ENCODE assay signal across 30 cellular contexts in genomic region chr7:84070770-84071169, GRCh38.
"Had no signal": no experiment of that assay in that cellular context is flagged by ENCODE, and none has a peak within 500 bp of the region (broad histone marks: within the 10 kb centered on the region; RNA-seq: fewer than 3 reads in every experiment).

No MANE protein-coding gene starts in this region.

- H3K36me3 Mint-ChIP-seq: activated naive CD4-positive, alpha-beta T cell treated with anti-CD3 and anti-CD28 coated beads, Interleukin-2, amount 50 U/mL, for 72 hours; natural killer cell; stimulated activated effector memory CD8-positive, alpha-beta T cell treated with anti-CD3 and anti-CD28 coated beads, Interleukin-12 subunit alpha, Interleukin-12 subunit beta, amount 100 ng/mL, for 72 hours had no signal

- H3K27me3 Mint-ChIP-seq: dendritic cell treated with granulocyte-macrophage colony-stimulating factor and Interleukin-4, amounts not matched to agents 40 ng/mL and 50 ng/mL, for 4 days; stimulated activated naive CD8-positive, alpha-beta T cell treated with anti-CD3 and anti-CD28 coated beads, Interleukin-15, Interleukin-2, amounts not matched to agents 100 ng/mL and 50 ng/mL, for 24 hours had no signal

- H3K27ac ChIP-seq: breast epithelium, epithelial cell of prostate, esophagus squamous epithelium, gastroesophageal sphincter, ovary, prostate gland, sigmoid colon, thoracic aorta, VCaP had no signal

- DNase-seq: activated CD4-positive, alpha-beta T cell treated with anti-CD3 and anti-CD28 coated beads for 4 hours; activated CD4-positive, alpha-beta T cell treated with anti-CD3 and anti-CD28 coated beads, Interleukin-2, amount 50 U/mL, for 4 hours; activated naive CD4-positive, alpha-beta T cell; activated T-cell treated with anti-CD3 and anti-CD28 coated beads for 4 hours; activated T-cell treated with anti-CD3 and anti-CD28 coated beads, Interleukin-2, amount 50 U/mL, for 72 hours; central memory CD4-positive, alpha-beta T cell; effector CD4-positive, alpha-beta T cell; esophagus squamous epithelium; head of caudate nucleus; hippocampal formation; natural killer cell; ovary; retina; sigmoid colon; small intestine; stimulated activated CD4-positive, alpha-beta T cell treated with anti-CD3 and anti-CD28 coated beads, Interleukin-4, amount 100 ng/mL, for 24 hours; trophoblast cell had no signal

- H3K36me3 ChIP-seq: breast epithelium, esophagus squamous epithelium, gastroesophageal sphincter, ovary, prostate gland, sigmoid colon, thoracic aorta had no signal

- FAIRE-seq: endometrium, keratinocyte, small intestine, TTC549 had no signal

- ATAC-seq: activated naive CD4-positive, alpha-beta T cell treated with anti-CD3 and anti-CD28 coated beads, Interleukin-2, amount 50 U/mL, for 72 hours; activated T-cell treated with anti-CD3 and anti-CD28 coated beads, Interleukin-2, amount 50 U/mL, for 72 hours; gastroesophageal sphincter; natural killer cell; stimulated activated effector memory CD8-positive, alpha-beta T cell treated with anti-CD3 and anti-CD28 coated beads, Interleukin-12 subunit alpha, Interleukin-12 subunit beta, amount 100 ng/mL, for 72 hours had no signal

- H3K27ac Mint-ChIP-seq: activated naive CD4-positive, alpha-beta T cell treated with anti-CD3 and anti-CD28 coated beads, Interleukin-2, amount 50 U/mL, for 72 hours; activated T-cell treated with anti-CD3 and anti-CD28 coated beads, Interleukin-2, amount 50 U/mL, for 72 hours; dendritic cell treated with granulocyte-macrophage colony-stimulating factor and Interleukin-4, amounts not matched to agents 40 ng/mL and 50 ng/mL, for 4 days; natural killer cell; stimulated activated effector memory CD8-positive, alpha-beta T cell treated with anti-CD3 and anti-CD28 coated beads, Interleukin-12 subunit alpha, Interleukin-12 subunit beta, amount 100 ng/mL, for 72 hours; stimulated activated naive CD8-positive, alpha-beta T cell treated with anti-CD3 and anti-CD28 coated beads, Interleukin-15, Interleukin-2, amounts not matched to agents 100 ng/mL and 50 ng/mL, for 24 hours had no signal

- H3K4me1 ChIP-seq: breast epithelium, esophagus squamous epithelium, prostate gland had no signal

- H3K9me3 Mint-ChIP-seq: activated naive CD4-positive, alpha-beta T cell treated with anti-CD3 and anti-CD28 coated beads, Interleukin-2, amount 50 U/mL, for 72 hours; activated T-cell treated with anti-CD3 and anti-CD28 coated beads, Interleukin-2, amount 50 U/mL, for 72 hours; dendritic cell treated with granulocyte-macrophage colony-stimulating factor and Interleukin-4, amounts not matched to agents 40 ng/mL and 50 ng/mL, for 4 days; stimulated activated naive CD8-positive, alpha-beta T cell treated with anti-CD3 and anti-CD28 coated beads, Interleukin-15, Interleukin-2, amounts not matched to agents 100 ng/mL and 50 ng/mL, for 24 hours had no signal

- H3K9me3 ChIP-seq: breast epithelium, esophagus squamous epithelium, gastroesophageal sphincter, ovary, prostate gland, sigmoid colon, thoracic aorta had no signal

- H3K4me1 Mint-ChIP-seq: natural killer cell; stimulated activated effector memory CD8-positive, alpha-beta T cell treated with anti-CD3 and anti-CD28 coated beads, Interleukin-12 subunit alpha, Interleukin-12 subunit beta, amount 100 ng/mL, for 72 hours had no signal

- H3K4me3 ChIP-seq: breast epithelium, esophagus squamous epithelium, gastroesophageal sphincter, ovary, prostate gland, sigmoid colon, thoracic aorta had no signal

- H3K27me3 ChIP-seq: breast epithelium, esophagus squamous epithelium, gastroesophageal sphincter, ovary, sigmoid colon had no signal

- H3K4me3 Mint-ChIP-seq: activated T-cell treated with anti-CD3 and anti-CD28 coated beads, Interleukin-2, amount 50 U/mL, for 72 hours; dendritic cell treated with granulocyte-macrophage colony-stimulating factor and Interleukin-4, amounts not matched to agents 40 ng/mL and 50 ng/mL, for 4 days; natural killer cell; stimulated activated effector memory CD8-positive, alpha-beta T cell treated with anti-CD3 and anti-CD28 coated beads, Interleukin-12 subunit alpha, Interleukin-12 subunit beta, amount 100 ng/mL, for 72 hours; stimulated activated naive CD8-positive, alpha-beta T cell treated with anti-CD3 and anti-CD28 coated beads, Interleukin-15, Interleukin-2, amounts not matched to agents 100 ng/mL and 50 ng/mL, for 24 hours had no signal
